8 cellular contexts compared by ENCODE assay signal in the genomic region with DNA sequence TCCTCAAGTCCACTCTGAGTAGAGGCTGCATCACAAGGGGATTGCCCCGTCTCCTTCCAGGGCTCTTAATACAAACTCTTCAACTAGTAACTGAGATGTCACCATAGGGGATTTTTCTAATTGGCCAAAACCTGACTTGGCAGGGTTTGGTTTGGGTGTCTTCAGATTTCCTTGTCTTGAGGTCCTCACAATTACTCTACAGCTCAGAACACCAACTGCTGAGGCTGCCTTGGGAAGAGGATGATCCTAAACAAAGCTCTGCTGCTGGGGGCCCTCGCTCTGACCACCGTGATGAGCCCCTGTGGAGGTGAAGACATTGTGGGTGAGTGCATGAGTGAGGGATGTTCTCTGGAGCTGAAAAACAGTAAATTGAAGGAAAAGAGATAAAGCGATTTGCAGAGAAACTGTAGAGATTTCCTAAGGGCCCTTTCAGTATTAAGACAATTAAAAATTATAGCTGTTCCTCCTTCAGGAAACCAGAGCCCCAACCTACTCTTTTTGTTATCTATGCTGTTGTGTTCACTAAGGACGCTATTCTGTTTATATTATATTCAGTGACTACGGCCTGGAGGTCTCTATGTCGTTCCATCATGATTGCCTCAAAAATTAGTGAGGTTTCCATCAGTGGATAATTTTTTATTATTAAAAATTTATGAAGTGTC. TPM values are rescaled to one million over a fixed set of nuclear protein-coding genes. Genes with fewer than 3 reads are reported as not detected.
DNase-seq lines count a peak whose midpoint lies in the region; ATAC-seq and TF ChIP-seq lines count a peak whose summit lies in the region.

A gene (plus strand): TSS at position 188 of the 662 bp plus-strand sequence. CDS start 53 bp downstream, at position 241.

- H3K4me1 Mint-ChIP-seq in immature natural killer cell = peaks cover 17 to 24% of the 10 kb centered on the region in 2 donors

- H3K9me3 ChIP-seq in esophagus squamous epithelium (no peaks in the 10 kb centered on the region), BE2C (no peaks in the 10 kb centered on the region)

- TF ChIP-seq CTCF in esophagus squamous epithelium (IDR thresholded peaks at IDR 0.05) (no peak), BE2C (IDR thresholded peaks at IDR 0.05; ENCODE audit: low read depth, low read length) (no peak)

- H3K27me3 Mint-ChIP-seq in immature natural killer cell (ENCODE audit: low read depth in 3 of 3) = peaks cover 9 to 17% (median 15%) of the 10 kb centered on the region in 3 donors

- no peaks in the 10 kb centered on the region for H3K9me3 Mint-ChIP-seq in immature natural killer cell

- DNase-seq in Daoy (ENCODE audit: low read depth) (peak; percentile 35), immature natural killer cell (peak in 1 of 3 donors; percentile 11), NCI-H2107 (lab: John Stamatoyannopoulos, UW) (no peak), esophagus squamous epithelium (lab: John Stamatoyannopoulos, UW) (no peak), occipital lobe (lab: John Stamatoyannopoulos, UW) (no peak), BE2C (no peak)

- no peaks in the 10 kb centered on the region for H3K36me3 ChIP-seq in esophagus squamous epithelium
- no peaks in the 10 kb centered on the region for H3K36me3 ChIP-seq in BE2C

- no peak within 1 kb of the TSS for H3K4me3 ChIP-seq in esophagus squamous epithelium
- no peak within 1 kb of the TSS for H3K4me3 ChIP-seq in BE2C (ENCODE audit: low read depth, low read length)

- intact Hi-C loops in esophagus squamous epithelium (cut with DNase I) = no loop called here

- TF ChIP-seq POLR2A in esophagus squamous epithelium (IDR thresholded peaks at IDR 0.05) = no peak

- H3K4me1 ChIP-seq in esophagus squamous epithelium (no peaks in the 10 kb centered on the region), BE2C (no peaks in the 10 kb centered on the region)

- H3K27me3 ChIP-seq in esophagus squamous epithelium (peaks cover 0 to 13% (median 0%) of the 10 kb centered on the region in 4 donors), BE2C (peaks cover 14% of the 10 kb centered on the region)

- ATAC-seq in GM19452 (IDR thresholded peaks at IDR 0.05; ENCODE audit: unreplicated experiment) = peak; percentile 54
- ATAC-seq in HG03520 (IDR thresholded peaks at IDR 0.05; ENCODE audit: unreplicated experiment) = peak; percentile 49

- peak within 1 kb of the TSS in 1 of 4 donors; percentile 29 for H3K27ac ChIP-seq in esophagus squamous epithelium

- peaks cover 0 to 4% (median 0%) of the 10 kb centered on the region in 3 donors for H3K36me3 Mint-ChIP-seq in immature natural killer cell

- peak within 1 kb of the TSS in 3 of 5 donors; percentile 10 to 58 (median 44) for H3K4me3 Mint-ChIP-seq in immature natural killer cell

- 15 to 21% methylated on average over 7 of the region's 7 CpGs for WGBS in esophagus squamous epithelium, 2 donors

- peak within 1 kb of the TSS in 3 of 6 donors; percentile 34 to 72 (median 35) for H3K27ac Mint-ChIP-seq in immature natural killer cell

RNA-seq across cellular contexts. Expression of the gene that starts here (rescaled TPM):
- total RNA-seq in Daoy (2014; rRNA removed; shearing (Covaris generic)) = 0.27 and 0.40 TPM in 2 replicates
- 10 to 100 TPM in 2 of 3 donors, 1 to 10 TPM in 1; 1.8 to 53.1 (median 10.3) TPM for polyA plus RNA-seq in immature natural killer cell
- total RNA-seq in esophagus squamous epithelium = 1 to 10 TPM in 3 of 4 donors, under 1 TPM in 1; 0.31 to 9.0 (median 5.1) TPM
- total RNA-seq in occipital lobe = 0.16 TPM
- polyA plus RNA-seq in BE2C (2012; ENCODE audit: insufficient read depth, insufficient read length, low read depth) = 0.88 TPM

Comparison
In these comparisons a context has a peak if more than half of its experiments do, and no peak if none do; other contexts are left out.
1. Peak in DNase-seq in Daoy; RNA of the gene not detected or under 1 TPM.